In the genomic region with DNA sequence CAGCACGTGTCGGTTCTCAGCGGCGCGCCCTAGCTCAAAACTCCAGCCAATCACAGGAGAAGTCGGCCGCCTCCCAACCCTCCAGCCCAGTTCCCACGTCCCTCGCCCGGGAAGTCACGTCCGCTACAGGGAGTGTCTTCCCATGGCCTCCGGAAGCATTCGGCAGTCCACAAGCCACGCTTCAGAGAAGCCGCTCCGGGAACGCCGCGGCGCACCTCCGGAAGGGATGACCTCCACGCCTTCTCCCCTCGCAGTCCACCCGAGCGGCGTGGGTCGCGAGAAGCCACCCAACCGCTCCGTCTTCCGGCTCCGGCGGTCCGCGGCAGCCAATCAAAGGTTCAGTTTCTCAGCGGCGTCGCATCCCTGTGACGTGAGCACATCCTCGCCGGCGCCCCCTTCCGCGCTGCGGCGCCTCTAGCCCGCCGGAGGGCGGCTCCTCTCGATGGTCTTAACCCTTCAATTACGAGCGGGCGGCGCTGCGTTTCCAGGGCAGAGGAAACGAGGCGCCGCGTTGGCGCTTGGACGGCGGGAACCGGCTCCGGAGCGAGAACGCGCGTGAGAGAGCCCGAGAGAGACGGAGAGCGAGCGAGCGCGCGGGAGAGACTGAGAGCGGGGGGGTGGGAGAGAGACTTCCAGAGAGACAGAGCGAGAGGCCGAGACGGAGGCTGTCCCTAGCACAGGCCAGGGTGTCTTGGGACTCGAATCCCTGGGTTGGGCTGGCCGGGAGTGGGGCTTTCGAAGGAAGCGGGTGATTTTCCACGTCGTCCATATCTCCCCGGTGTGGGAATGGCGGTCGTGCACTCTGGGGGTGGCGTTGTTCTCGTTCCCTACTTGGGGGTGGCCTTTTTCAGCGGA, we compare ENCODE assay signal across 8 cellular contexts. TPM values are rescaled to one million over a fixed set of nuclear protein-coding genes. Genes with fewer than 3 reads are reported as not detected.
A peak's percentile ranks its signal among the peaks of the same experiment; 100 is the strongest.
DNase-seq lines count a peak whose midpoint lies in the region; ATAC-seq and TF ChIP-seq lines count a peak whose summit lies in the region.
"Not testable (repeated sequence)": the region's sequence is repeated elsewhere in the genome, so short reads cannot be mapped to it uniquely, and the experiment has no call there.

A gene with protein sequence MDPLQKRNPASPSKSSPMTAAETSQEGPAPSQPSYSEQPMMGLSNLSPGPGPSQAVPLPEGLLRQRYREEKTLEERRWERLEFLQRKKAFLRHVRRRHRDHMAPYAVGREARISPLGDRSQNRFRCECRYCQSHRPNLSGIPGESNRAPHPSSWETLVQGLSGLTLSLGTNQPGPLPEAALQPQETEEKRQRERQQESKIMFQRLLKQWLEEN (plus strand): TSS at position 476 of the 855 bp plus-strand sequence. CDS start 9,896 bp downstream, outside the sequence.

- H3K36me3 ChIP-seq in heart left ventricle; urinary bladder (ENCODE audit: insufficient read depth): not testable (repeated sequence)

- TF ChIP-seq CTCF in heart left ventricle (IDR thresholded peaks at IDR 0.05); omental fat pad (IDR thresholded peaks at IDR 0.05): not testable (repeated sequence)

- not testable (repeated sequence) for H3K4me3 Mint-ChIP-seq in activated naive CD8-positive, alpha-beta T cell treated with anti-CD3 and anti-CD28 coated beads for 36 hours

- not testable (repeated sequence) for H3K9me3 Mint-ChIP-seq in activated naive CD8-positive, alpha-beta T cell treated with anti-CD3 and anti-CD28 coated beads for 36 hours

- TF ChIP-seq POLR2A in heart left ventricle (IDR thresholded peaks at IDR 0.05): not testable (repeated sequence)

- not testable (repeated sequence) for DNase-seq in NCI-H460 (ENCODE audit: extremely low read depth, low read depth); activated naive CD8-positive, alpha-beta T cell treated with anti-CD3 and anti-CD28 coated beads for 36 hours; heart left ventricle; omental fat pad (ENCODE audit: low spot score)

- not testable (repeated sequence) for H3K9me3 ChIP-seq in heart left ventricle

- H3K27ac ChIP-seq in heart left ventricle; urinary bladder (ENCODE audit: low read depth): not testable (repeated sequence)

- not testable (repeated sequence) for H3K4me1 ChIP-seq in heart left ventricle; urinary bladder (ENCODE audit: insufficient read depth)

- WGBS in heart left ventricle, 4 donors: no CpG with 5 or more reads among the region's 92 CpGs
- no CpG with 5 or more reads among the region's 92 CpGs for WGBS in urinary bladder

- intact Hi-C loops in heart left ventricle (cut with DNase I): not testable (repeated sequence)

- H3K36me3 Mint-ChIP-seq in activated naive CD8-positive, alpha-beta T cell treated with anti-CD3 and anti-CD28 coated beads for 36 hours: not testable (repeated sequence)

- not testable (repeated sequence) for H3K27me3 ChIP-seq in heart left ventricle

- ATAC-seq in GM18519 (IDR thresholded peaks at IDR 0.05; ENCODE audit: low FRiP score, unreplicated experiment) (peak; percentile 77), GM21529 (IDR thresholded peaks at IDR 0.05; ENCODE audit: unreplicated experiment) (peak; percentile 81), HG03060 (IDR thresholded peaks at IDR 0.05; ENCODE audit: low read depth, unreplicated experiment) (peak; percentile 82), heart left ventricle (peak; percentile 86 to 92 (median 90)), omental fat pad (ENCODE audit: low FRiP score) (peak; percentile 86)

- not testable (repeated sequence) for H3K27me3 Mint-ChIP-seq in activated naive CD8-positive, alpha-beta T cell treated with anti-CD3 and anti-CD28 coated beads for 36 hours

- H3K27ac Mint-ChIP-seq in activated naive CD8-positive, alpha-beta T cell treated with anti-CD3 and anti-CD28 coated beads for 36 hours: not testable (repeated sequence)

- not testable (repeated sequence) for H3K4me1 Mint-ChIP-seq in activated naive CD8-positive, alpha-beta T cell treated with anti-CD3 and anti-CD28 coated beads for 36 hours

- not testable (repeated sequence) for H3K4me3 ChIP-seq in heart left ventricle; urinary bladder (ENCODE audit: low read depth, low read length)

RNA-seq across cellular contexts. Expression of the gene that starts here (rescaled TPM):
- total RNA-seq in NCI-H460 (2014; rRNA removed; shearing (Covaris generic)): 40.3 and 43.0 TPM in 2 replicates
- polyA plus RNA-seq in NCI-H460 (2014; cell fraction: nucleus; rRNA removed): 118 and 164 TPM in 2 replicates
- 10 to 100 TPM; 15.8 to 17.0 TPM for total RNA-seq in activated naive CD8-positive, alpha-beta T cell treated with anti-CD3 and anti-CD28 coated beads for 36 hours
- total RNA-seq in heart left ventricle (10 to 100 TPM in 2 of 9 donors, 1 to 10 TPM in 7; 4.4 to 11.9 (median 7.5) TPM), omental fat pad (10 to 100 TPM; 21.0 to 25.5 (median 24.5) TPM), urinary bladder (13.5 TPM)
- polyA plus RNA-seq in heart left ventricle (10 to 100 TPM in 1 of 2 donors, 1 to 10 TPM in 1; 9.4 to 11.7 TPM), urinary bladder (22.5 TPM)
